8 cellular contexts compared by ENCODE assay signal in the genomic region with DNA sequence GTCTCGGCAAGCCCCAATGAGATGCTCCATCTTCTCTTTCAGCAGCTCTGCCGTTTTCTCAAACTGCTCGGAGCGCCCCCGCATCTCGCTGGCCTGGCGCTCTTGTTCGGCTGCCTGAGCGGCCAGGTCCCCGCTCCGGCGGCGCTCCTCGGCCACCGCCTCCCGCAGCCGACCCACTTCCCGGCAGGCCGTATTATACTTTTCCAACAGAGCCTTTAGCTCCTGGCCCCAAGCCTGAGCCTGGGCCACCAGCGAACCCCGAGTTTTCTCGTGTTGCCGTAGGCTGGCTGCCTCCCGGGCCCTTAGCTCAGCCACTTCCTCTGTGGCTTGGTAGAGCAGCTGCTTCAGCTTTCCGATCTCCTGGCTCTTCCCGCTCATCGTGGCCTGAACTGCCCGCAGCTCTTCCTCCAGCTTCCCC. TPM values are rescaled to one million over a fixed set of nuclear protein-coding genes. Genes with fewer than 3 reads are reported as not detected.
DNase-seq lines count a peak whose midpoint lies in the region; ATAC-seq and TF ChIP-seq lines count a peak whose summit lies in the region.

No MANE protein-coding gene starts in this region.

- H3K9me3 ChIP-seq in Karpas-422 (ENCODE audit: low read length) (no peaks in the 10 kb centered on the region), neural progenitor cell (ENCODE audit: low read depth) (no peaks in the 10 kb centered on the region), tibial artery (no peaks in the 10 kb centered on the region)

- no peak overlapping the region for H3K27ac ChIP-seq in Karpas-422 (ENCODE audit: low read length)
- H3K27ac ChIP-seq in neural progenitor cell = no peak overlapping the region
- peak overlapping the region; percentile 82 to 85 for H3K27ac ChIP-seq in tibial artery

- TF ChIP-seq CTCF in neural progenitor cell (IDR thresholded peaks at IDR 0.05) (no peak), tibial artery (IDR thresholded peaks at IDR 0.05) (no peak)

- H3K36me3 ChIP-seq in Karpas-422 (ENCODE audit: insufficient read depth, low read length) = no peaks in the 10 kb centered on the region
- H3K36me3 ChIP-seq in neural progenitor cell = no peaks in the 10 kb centered on the region
- peaks cover 0 to 10% (median 0%) of the 10 kb centered on the region in 3 donors for H3K36me3 ChIP-seq in tibial artery

- H3K9me3 Mint-ChIP-seq in activated T-helper 1 cell treated with anti-CD3 and anti-CD28 coated beads, Interleukin-12 subunit alpha, Interleukin-12 subunit beta, Interleukin-2, Interleukin-4 antibody, amounts not matched to agents 30 ng/mL and 10 ng/mL and 1 ng/mL, durations not matched to agents 14 hours and 24 hours and 36 hours = no peaks in the 10 kb centered on the region
- no peaks in the 10 kb centered on the region for H3K9me3 Mint-ChIP-seq in neural progenitor cell

- H3K27ac Mint-ChIP-seq in activated T-helper 1 cell treated with anti-CD3 and anti-CD28 coated beads, Interleukin-12 subunit alpha, Interleukin-12 subunit beta, Interleukin-2, Interleukin-4 antibody, amounts not matched to agents 30 ng/mL and 10 ng/mL and 1 ng/mL, durations not matched to agents 14 hours and 24 hours and 36 hours = peak overlapping the region; percentile 78
- H3K27ac Mint-ChIP-seq in neural progenitor cell = no peak overlapping the region

- H3K27me3 ChIP-seq in Karpas-422 (ENCODE audit: low read length) = no peaks in the 10 kb centered on the region
- peaks cover 7% of the 10 kb centered on the region for H3K27me3 ChIP-seq in neural progenitor cell
- H3K27me3 ChIP-seq in tibial artery = no peaks in the 10 kb centered on the region

- H3K36me3 Mint-ChIP-seq in activated T-helper 1 cell treated with anti-CD3 and anti-CD28 coated beads, Interleukin-12 subunit alpha, Interleukin-12 subunit beta, Interleukin-2, Interleukin-4 antibody, amounts not matched to agents 30 ng/mL and 10 ng/mL and 1 ng/mL, durations not matched to agents 14 hours and 24 hours and 36 hours (ENCODE audit: low read depth) = no peaks in the 10 kb centered on the region
- H3K36me3 Mint-ChIP-seq in neural progenitor cell = no peaks in the 10 kb centered on the region

- H3K4me1 Mint-ChIP-seq in activated T-helper 1 cell treated with anti-CD3 and anti-CD28 coated beads, Interleukin-12 subunit alpha, Interleukin-12 subunit beta, Interleukin-2, Interleukin-4 antibody, amounts not matched to agents 30 ng/mL and 10 ng/mL and 1 ng/mL, durations not matched to agents 14 hours and 24 hours and 36 hours (ENCODE audit: low read depth) = peaks cover 16% of the 10 kb centered on the region
- H3K4me1 Mint-ChIP-seq in neural progenitor cell = peaks cover 17% of the 10 kb centered on the region

- H3K4me3 ChIP-seq in Karpas-422 (ENCODE audit: low read length) = peak overlapping the region; percentile 59; the same call in 1 of the 2 replicates
- H3K4me3 ChIP-seq in neural progenitor cell = peak overlapping the region; percentile 34
- H3K4me3 ChIP-seq in tibial artery = peak overlapping the region; percentile 56 to 61

- no peaks in the 10 kb centered on the region for H3K9me2 ChIP-seq in Karpas-422 (replicated peaks; ENCODE audit: insufficient read depth, low read length)

- ATAC-seq in GM21717 (IDR thresholded peaks at IDR 0.05; ENCODE audit: unreplicated experiment) (no peak), GM19035 (IDR thresholded peaks at IDR 0.05; ENCODE audit: unreplicated experiment) (no peak)

- H4K20me1 ChIP-seq in Karpas-422 (ENCODE audit: insufficient read depth, low read depth, low read length) (no peaks in the 10 kb centered on the region), neural progenitor cell (ENCODE audit: low read depth) (no peaks in the 10 kb centered on the region)

- peak overlapping the region; percentile 76 for H3K4me2 ChIP-seq in Karpas-422 (ENCODE audit: low read depth, low read length, poor library complexity, severe bottlenecking)
- H3K4me2 ChIP-seq in neural progenitor cell = peak overlapping the region; percentile 70

- H2AFZ ChIP-seq in Karpas-422 (ENCODE audit: low read length) (peak overlapping the region; percentile 94), neural progenitor cell (replicated peaks) (peak overlapping the region; percentile 96)

- H3F3A ChIP-seq in neural progenitor cell (ENCODE audit: low read depth) = no peaks in the 10 kb centered on the region

- intact Hi-C loops in activated T-helper 1 cell treated with anti-CD3 and anti-CD28 coated beads, Interleukin-12 subunit alpha, Interleukin-12 subunit beta, Interleukin-2, Interleukin-4 antibody, amounts not matched to agents 30 ng/mL and 10 ng/mL and 1 ng/mL, durations not matched to agents 14 hours and 24 hours and 36 hours (cut with micrococcal nuclease) = loop anchor here (2.0 kb wide), 1 partner anchor 27 kb away; a partner anchor contains a TSS
- intact Hi-C loops in tibial artery (cut with DNase I; ENCODE audit: low total_unique reads) = no loop called here

- peak overlapping the region; percentile 66 for H3K9ac ChIP-seq in Karpas-422 (ENCODE audit: low read length)
- H3K9ac ChIP-seq in neural progenitor cell = no peak overlapping the region

- H3K4me3 Mint-ChIP-seq in activated T-helper 1 cell treated with anti-CD3 and anti-CD28 coated beads, Interleukin-12 subunit alpha, Interleukin-12 subunit beta, Interleukin-2, Interleukin-4 antibody, amounts not matched to agents 30 ng/mL and 10 ng/mL and 1 ng/mL, durations not matched to agents 14 hours and 24 hours and 36 hours = peak overlapping the region; percentile 58
- H3K4me3 Mint-ChIP-seq in neural progenitor cell = peak overlapping the region; percentile 69

- H3K79me2 ChIP-seq in Karpas-422 (ENCODE audit: low read length) (no peaks in the 10 kb centered on the region), neural progenitor cell (ENCODE audit: low read depth) (no peaks in the 10 kb centered on the region)

- no peak for DNase-seq in Karpas-422
- peak; percentile 30 for DNase-seq in activated T-helper 1 cell treated with anti-CD3 and anti-CD28 coated beads, Interleukin-12 subunit alpha, Interleukin-12 subunit beta, Interleukin-2, Interleukin-4 antibody, amounts not matched to agents 30 ng/mL and 10 ng/mL and 1 ng/mL, durations not matched to agents 14 hours and 24 hours and 36 hours (ENCODE audit: low spot score)
- DNase-seq in germinal center (ENCODE audit: low spot score) = peak; percentile 50
- DNase-seq in neural progenitor cell (ENCODE audit: low spot score) = peak; percentile 48
- DNase-seq in tibial artery = peak in 1 of 2 donors; percentile 70
- no peak for DNase-seq in NCI-H2029 treated with DMSO at 0.1 percent for 48 hours (lab: John Stamatoyannopoulos, UW)

- H3K4me1 ChIP-seq in Karpas-422 (ENCODE audit: low read length) = peaks cover 7% of the 10 kb centered on the region
- peaks cover 5% of the 10 kb centered on the region for H3K4me1 ChIP-seq in neural progenitor cell
- peaks cover 0 to 24% (median 7%) of the 10 kb centered on the region in 4 donors for H3K4me1 ChIP-seq in tibial artery

- H3K27me3 Mint-ChIP-seq in activated T-helper 1 cell treated with anti-CD3 and anti-CD28 coated beads, Interleukin-12 subunit alpha, Interleukin-12 subunit beta, Interleukin-2, Interleukin-4 antibody, amounts not matched to agents 30 ng/mL and 10 ng/mL and 1 ng/mL, durations not matched to agents 14 hours and 24 hours and 36 hours (ENCODE audit: insufficient read depth) = peaks cover 46% of the 10 kb centered on the region
- peaks cover 25% of the 10 kb centered on the region for H3K27me3 Mint-ChIP-seq in neural progenitor cell (ENCODE audit: insufficient read depth, low read depth)

RNA-seq across cellular contexts. Expression of a gene that starts 13.1 kb away (rescaled TPM):
- 13.5 and 16.8 TPM in 2 replicates for total RNA-seq in Karpas-422 (2014; rRNA removed; shearing (Covaris generic); ENCODE audit: low replicate concordance)
- total RNA-seq in activated T-helper 1 cell treated with anti-CD3 and anti-CD28 coated beads, Interleukin-12 subunit alpha, Interleukin-12 subunit beta, Interleukin-2, Interleukin-4 antibody, amounts not matched to agents 30 ng/mL and 10 ng/mL and 1 ng/mL, durations not matched to agents 14 hours and 24 hours and 36 hours = 16.9 and 17.0 TPM in 2 replicates
- total RNA-seq in neural progenitor cell (ENCODE audit: low replicate concordance) = 15.7 and 33.7 TPM in 2 replicates

RNA-seq across cellular contexts. Expression of a gene that starts 13.7 kb away (rescaled TPM):
- total RNA-seq in Karpas-422 (2014; rRNA removed; shearing (Covaris generic); ENCODE audit: low replicate concordance) = 0.11 TPM in 1 of 2 replicates, not detected in the other
- 0.37 and 0.52 TPM in 2 replicates for total RNA-seq in activated T-helper 1 cell treated with anti-CD3 and anti-CD28 coated beads, Interleukin-12 subunit alpha, Interleukin-12 subunit beta, Interleukin-2, Interleukin-4 antibody, amounts not matched to agents 30 ng/mL and 10 ng/mL and 1 ng/mL, durations not matched to agents 14 hours and 24 hours and 36 hours
- 1.1 and 1.9 TPM in 2 replicates for total RNA-seq in neural progenitor cell (ENCODE audit: low replicate concordance)

RNA-seq across cellular contexts. Expression of a gene that starts 26.6 kb away (rescaled TPM):
- total RNA-seq in Karpas-422 (2014; rRNA removed; shearing (Covaris generic); ENCODE audit: low replicate concordance) = 2.9 and 8.3 TPM in 2 replicates
- 3.0 TPM in 2 replicates for total RNA-seq in activated T-helper 1 cell treated with anti-CD3 and anti-CD28 coated beads, Interleukin-12 subunit alpha, Interleukin-12 subunit beta, Interleukin-2, Interleukin-4 antibody, amounts not matched to agents 30 ng/mL and 10 ng/mL and 1 ng/mL, durations not matched to agents 14 hours and 24 hours and 36 hours
- total RNA-seq in neural progenitor cell (ENCODE audit: low replicate concordance) = 5.9 and 11.9 TPM in 2 replicates

RNA-seq across cellular contexts. Expression of a gene that starts 37.8 kb away (rescaled TPM):
- total RNA-seq in Karpas-422 (2014; rRNA removed; shearing (Covaris generic); ENCODE audit: low replicate concordance) = 1.4 and 1.5 TPM in 2 replicates
- total RNA-seq in activated T-helper 1 cell treated with anti-CD3 and anti-CD28 coated beads, Interleukin-12 subunit alpha, Interleukin-12 subunit beta, Interleukin-2, Interleukin-4 antibody, amounts not matched to agents 30 ng/mL and 10 ng/mL and 1 ng/mL, durations not matched to agents 14 hours and 24 hours and 36 hours = 1.9 TPM in 2 replicates
- total RNA-seq in neural progenitor cell (ENCODE audit: low replicate concordance) = 0.06 and 0.15 TPM in 2 replicates

RNA-seq across cellular contexts. Expression of a gene that starts 46.5 kb away (rescaled TPM):
- total RNA-seq in Karpas-422 (2014; rRNA removed; shearing (Covaris generic); ENCODE audit: low replicate concordance) = 35.7 and 51.7 TPM in 2 replicates
- 30.6 and 31.2 TPM in 2 replicates for total RNA-seq in activated T-helper 1 cell treated with anti-CD3 and anti-CD28 coated beads, Interleukin-12 subunit alpha, Interleukin-12 subunit beta, Interleukin-2, Interleukin-4 antibody, amounts not matched to agents 30 ng/mL and 10 ng/mL and 1 ng/mL, durations not matched to agents 14 hours and 24 hours and 36 hours
- total RNA-seq in neural progenitor cell (ENCODE audit: low replicate concordance) = 15.0 and 16.6 TPM in 2 replicates

Comparison
In these comparisons a context has a peak if more than half of its experiments do, and no peak if none do; other contexts are left out.
1. DNase-seq: peak in activated T-helper 1 cell treated with anti-CD3 and anti-CD28 coated beads, Interleukin-12 subunit alpha, Interleukin-12 subunit beta, Interleukin-2, Interleukin-4 antibody, amounts not matched to agents 30 ng/mL and 10 ng/mL and 1 ng/mL, durations not matched to agents 14 hours and 24 hours and 36 hours (single experiment), germinal center (single experiment) and neural progenitor cell (single experiment); none in Karpas-422 (single experiment) and NCI-H2029 treated with DMSO at 0.1 percent for 48 hours (single experiment).
2. H3K27ac ChIP-seq: peak in tibial artery (2 of 2); none in Karpas-422 (single experiment) and neural progenitor cell (single experiment).
3. Peak in every context shown above with its lines, with median percentiles within 50 percentile points of each other: H3K4me3 ChIP-seq.